Comparison of ENCODE assay signal across 1 cellular context in genomic region chr9:23665051-23665450, GRCh38.
TF ChIP-seq lines count a peak whose summit lies in the region.

No MANE protein-coding gene starts in this region.

TF ChIP-seq in GM23338, 12 proteins besides CTCF, POLR2A, EP300 and RAD21:
- TF ChIP-seq ZNF462 (CRISPR knock-in tag; IDR thresholded peaks at IDR 0.05) (no peak), ZNF331 (CRISPR knock-in tag; IDR thresholded peaks at IDR 0.05; ENCODE audit: low read depth) (no peak), JUNB (IDR thresholded peaks at IDR 0.05; ENCODE audit: unreplicated experiment) (no peak), EZH2 (IDR thresholded peaks at IDR 0.05; ENCODE audit: low read depth, unreplicated experiment) (no peak), STAT1 (IDR thresholded peaks at IDR 0.05; ENCODE audit: unreplicated experiment) (no peak), EZH2phosphoT487 (IDR thresholded peaks at IDR 0.05; ENCODE audit: unreplicated experiment) (no peak), CREB1 (CRISPR knock-in tag; IDR thresholded peaks at IDR 0.05; ENCODE audit: low read depth) (no peak), POLR2AphosphoS5 (IDR thresholded peaks at IDR 0.05; ENCODE audit: low read depth) (no peak), ZNF114 (CRISPR knock-in tag; IDR thresholded peaks at IDR 0.05) (no peak), NANOG (IDR thresholded peaks at IDR 0.05; ENCODE audit: borderline replicate concordance) (no peak), REST (IDR thresholded peaks at IDR 0.05; ENCODE audit: unreplicated experiment) (no peak), ETS1 (IDR thresholded peaks at IDR 0.05) (no peak)
